Comparison of ENCODE assay signal across 15 cellular contexts in genomic region chrX:128800138-128800537, GRCh38.
DNase-seq lines count a peak whose midpoint lies in the region; ATAC-seq, FAIRE-seq and TF ChIP-seq lines count a peak whose summit lies in the region.
"Had no signal": no experiment of that assay in that cellular context is flagged by ENCODE, and none has a peak within 500 bp of the region (broad histone marks: within the 10 kb centered on the region; RNA-seq: fewer than 3 reads in every experiment).

No MANE protein-coding gene starts in this region.

- intact Hi-C loops in HepG2 (cut with micrococcal nuclease; ENCODE audit: unreplicated experiment), result no loop called here
- intact Hi-C loops in right lobe of liver (cut with DNase I), result no loop called here

- H3K36me3 Mint-ChIP-seq in WTC11, result peaks cover 3% of the 10 kb centered on the region; the same call in 1 of the 2 replicates
- no peaks in the 10 kb centered on the region for H3K36me3 Mint-ChIP-seq in type B pancreatic cell
- H3K36me3 Mint-ChIP-seq: activated CD8-positive, alpha-beta memory T cell treated with anti-CD3 and anti-CD28 coated beads, Interleukin-2, amount 10 ng/mL, durations not matched to agents 7 days and 5 days; naive thymus-derived CD4-positive, alpha-beta T cell had no signal

- H3K4me2 ChIP-seq in HepG2 (ENCODE audit: low read depth, low read length) (no peak overlapping the region), MM.1S (ENCODE audit: low read depth, low read length) (no peak overlapping the region)

- ATAC-seq in HepG2, result peak; percentile 40; the same call in 2 of the 3 replicates
- ATAC-seq in right lobe of liver, result no peak
- ATAC-seq in WTC11, result peak; percentile 65
- ATAC-seq in HG03139 (IDR thresholded peaks at IDR 0.05; ENCODE audit: unreplicated experiment), result no peak
- no peak for ATAC-seq in GM18517 (IDR thresholded peaks at IDR 0.05; ENCODE audit: unreplicated experiment)
- ATAC-seq: activated CD8-positive, alpha-beta memory T cell treated with anti-CD3 and anti-CD28 coated beads, Interleukin-2, amount 10 ng/mL, durations not matched to agents 7 days and 5 days; naive thymus-derived CD4-positive, alpha-beta T cell had no signal

- H2AFZ ChIP-seq in HepG2 (ENCODE audit: low read length) (no peak overlapping the region), MM.1S (ENCODE audit: low read length) (no peak overlapping the region)

- H3K9me3 Mint-ChIP-seq in WTC11 (peaks cover 15% of the 10 kb centered on the region), type B pancreatic cell (peaks cover 12% of the 10 kb centered on the region)

- no peak overlapping the region for H3K4me3 Mint-ChIP-seq in WTC11
- H3K4me3 Mint-ChIP-seq in type B pancreatic cell, result no peak overlapping the region
- H3K4me3 Mint-ChIP-seq: activated B cell treated with CpG ODN at 0.5 μM for 24 hours; activated CD8-positive, alpha-beta memory T cell treated with anti-CD3 and anti-CD28 coated beads, Interleukin-2, amount 10 ng/mL, durations not matched to agents 7 days and 5 days; naive thymus-derived CD4-positive, alpha-beta T cell had no signal

- H3K4me3 ChIP-seq in HepG2 (replicated peaks in 1 of 3; ENCODE audit: insufficient read depth in 1 of 3, low read depth in 2 of 3, low read length in 3 of 3) (no peak overlapping the region), right lobe of liver (no peak overlapping the region), MM.1S (ENCODE audit: low read length) (no peak overlapping the region)
- H3K4me3 ChIP-seq: dorsolateral prefrontal cortex, testis had no signal

- FAIRE-seq in HepG2 (lab: Jason Lieb, UNC), result no peak

- H3K27me3 ChIP-seq in HepG2 (ENCODE audit: control insufficient read depth in 1 of 2, insufficient read depth in 2 of 2, low read length in 2 of 2), result no peaks in the 10 kb centered on the region
- no peaks in the 10 kb centered on the region for H3K27me3 ChIP-seq in right lobe of liver
- H3K27me3 ChIP-seq in MM.1S (replicated peaks; ENCODE audit: insufficient read depth, low read length), result no peaks in the 10 kb centered on the region
- H3K27me3 ChIP-seq: testis had no signal

- no peaks in the 10 kb centered on the region; the same call in 1 of the 2 replicates for H3K27me3 Mint-ChIP-seq in WTC11 (ENCODE audit: low read depth)
- H3K27me3 Mint-ChIP-seq in type B pancreatic cell, result no peaks in the 10 kb centered on the region
- H3K27me3 Mint-ChIP-seq: activated B cell treated with CpG ODN at 0.5 μM for 24 hours; activated CD8-positive, alpha-beta memory T cell treated with anti-CD3 and anti-CD28 coated beads, Interleukin-2, amount 10 ng/mL, durations not matched to agents 7 days and 5 days had no signal

- H3F3A ChIP-seq in MM.1S (ENCODE audit: insufficient read depth, low read length), result no peaks in the 10 kb centered on the region

- H3K27ac ChIP-seq in HepG2 (ENCODE audit: extremely low read length, insufficient read depth, low read length) (no peak overlapping the region), right lobe of liver (no peak overlapping the region), MM.1S (ENCODE audit: low read length) (no peak overlapping the region)
- H3K27ac ChIP-seq: dorsolateral prefrontal cortex, testis had no signal

- TF ChIP-seq POLR2A in HepG2 (IDR thresholded peaks at IDR 0.05; ENCODE audit: insufficient read depth in 1 of 2, low read depth in 2 of 2, low read length in 2 of 2) (no peak), right lobe of liver (IDR thresholded peaks at IDR 0.05) (no peak)

- H3K79me2 ChIP-seq in HepG2 (ENCODE audit: insufficient read depth, low read length) (no peaks in the 10 kb centered on the region), MM.1S (ENCODE audit: low read length) (no peaks in the 10 kb centered on the region)

- no TSS peak for BruUV-seq in HepG2 (replicated peaks; lab: Mats Ljungman, UMichigan)

- in situ Hi-C loops in HepG2 (cut with HindIII; ENCODE audit: extremely low pct_ligation_motif_present, low pct_unique_long_range_greater_than_20kb), result loop anchor here (25.0 kb wide), 1 partner anchor 312 kb away; no protein-coding TSS in a partner anchor

- TF ChIP-seq CTCF in HepG2 (CRISPR knock-in tag; IDR thresholded peaks at IDR 0.05) (peak; percentile 38), right lobe of liver (IDR thresholded peaks at IDR 0.05) (peak in 1 of 4 donors; percentile 6), MM.1S (IDR thresholded peaks at IDR 0.05; ENCODE audit: low read length) (peak; percentile 25; the same call in 1 of the 2 replicates), WTC11 (IDR thresholded peaks at IDR 0.05) (0 out of 2 replicates have a peak, but pooled peaks have one; percentile 19), type B pancreatic cell (conservative IDR thresholded peaks at IDR 0.05) (peak; percentile 61)

- CTCF ChIA-PET in HepG2 (lab: Yijun Ruan, JAX; ENCODE audit: low intra/inter-chr PET ratio, low total read pairs), result no interaction called here
- CTCF ChIA-PET in WTC11 (lab: Charles Lee), result no interaction called here

- peaks cover 5% of the 10 kb centered on the region for H3K4me1 Mint-ChIP-seq in WTC11
- H3K4me1 Mint-ChIP-seq in type B pancreatic cell (ENCODE audit: unreplicated experiment), result no peaks in the 10 kb centered on the region
- H3K4me1 Mint-ChIP-seq: activated B cell treated with CpG ODN at 0.5 μM for 24 hours; activated CD8-positive, alpha-beta memory T cell treated with anti-CD3 and anti-CD28 coated beads, Interleukin-2, amount 10 ng/mL, durations not matched to agents 7 days and 5 days had no signal

- 32% methylated on average over 2 of the region's 2 CpGs for WGBS in HepG2 (ENCODE audit: low lambda C conversion rate)
- 30% methylated on average over 2 of the region's 2 CpGs for WGBS in right lobe of liver (ENCODE audit: insufficient coverage, low coverage, low lambda C conversion rate, missing lambda C conversion rate)

- H3K4me1 ChIP-seq in HepG2 (ENCODE audit: insufficient read depth, low read length) (0 out of 2 replicates have a peak, but pooled peaks cover 2% of the 10 kb centered on the region), right lobe of liver (no peaks in the 10 kb centered on the region), MM.1S (ENCODE audit: low read length) (no peaks in the 10 kb centered on the region)
- H3K4me1 ChIP-seq: testis had no signal

- H4K20me1 ChIP-seq in HepG2 (ENCODE audit: insufficient read depth, low read length), result no peaks in the 10 kb centered on the region
- no peaks in the 10 kb centered on the region for H4K20me1 ChIP-seq in MM.1S (ENCODE audit: insufficient read depth, low read length)

- no peak overlapping the region for H3K9ac ChIP-seq in HepG2 (ENCODE audit: insufficient read depth, low read depth, low read length)
- no peak overlapping the region for H3K9ac ChIP-seq in MM.1S (ENCODE audit: low read length)

- H3K9me2 ChIP-seq in MM.1S (replicated peaks; ENCODE audit: insufficient read depth, low read length), result no peaks in the 10 kb centered on the region

- H3K27ac Mint-ChIP-seq in WTC11 (no peak overlapping the region), type B pancreatic cell (no peak overlapping the region)
- H3K27ac Mint-ChIP-seq: activated B cell treated with CpG ODN at 0.5 μM for 24 hours; activated CD8-positive, alpha-beta memory T cell treated with anti-CD3 and anti-CD28 coated beads, Interleukin-2, amount 10 ng/mL, durations not matched to agents 7 days and 5 days; naive thymus-derived CD4-positive, alpha-beta T cell had no signal

- H3K9me3 ChIP-seq in HepG2 (ENCODE audit: low read length) (no peaks in the 10 kb centered on the region), right lobe of liver (no peaks in the 10 kb centered on the region), MM.1S (replicated peaks; ENCODE audit: insufficient read depth, low read length) (no peaks in the 10 kb centered on the region)
- H3K9me3 ChIP-seq: testis had no signal

- TF ChIP-seq EP300 in HepG2 (IDR thresholded peaks at IDR 0.05; ENCODE audit: low read depth in 2 of 2, low read length in 2 of 2) (no peak), HepG2 (CRISPR knock-in tag; IDR thresholded peaks at IDR 0.05; ENCODE audit: borderline replicate concordance) (no peak)

- DNase-seq in HepG2 (ENCODE audit: low spot score) (no peak), right lobe of liver (no peak), MM.1S (no peak), WTC11 (ENCODE audit: low spot score) (no peak), type B pancreatic cell (ENCODE audit: extremely low spot score, unreplicated experiment) (no peak)
- no peak for DNase-seq in effector CD8-positive, alpha-beta T cell (lab: John Stamatoyannopoulos, UW)
- DNase-seq: activated B cell treated with CpG ODN at 0.5 μM for 24 hours; activated CD8-positive, alpha-beta memory T cell treated with anti-CD3 and anti-CD28 coated beads, Interleukin-2, amount 10 ng/mL, durations not matched to agents 7 days and 5 days; dorsolateral prefrontal cortex; naive thymus-derived CD4-positive, alpha-beta T cell; NCI-H1436 treated with DMSO at 0.1 percent for 48 hours; stimulated activated CD4-positive, alpha-beta T cell treated with anti-CD3 and anti-CD28 coated beads, Interleukin-1b, Interleukin-23, amount 100 ng/mL, for 48 hours; testis had no signal

- H3K36me3 ChIP-seq in HepG2 (replicated peaks in 1 of 2; ENCODE audit: control insufficient read depth in 1 of 2, insufficient read depth in 2 of 2, low read length in 2 of 2), result no peaks in the 10 kb centered on the region
- H3K36me3 ChIP-seq in right lobe of liver, result no peaks in the 10 kb centered on the region
- no peaks in the 10 kb centered on the region for H3K36me3 ChIP-seq in MM.1S (replicated peaks; ENCODE audit: insufficient read depth, low read length)

- POLR2A ChIA-PET in HepG2 (lab: Yijun Ruan, JAX) (no interaction called here), WTC11 (lab: Charles Lee) (no interaction called here)

- no peak for TF ChIP-seq RAD21 in HepG2 (CRISPR knock-in tag; IDR thresholded peaks at IDR 0.05)

TF ChIP-seq in WTC11, 78 proteins besides CTCF, POLR2A, EP300 and RAD21:
- TF ChIP-seq KAT7 (CRISPR knock-in tag; IDR thresholded peaks at IDR 0.05; ENCODE audit: borderline replicate concordance) (no peak), ZNF396 (CRISPR knock-in tag; IDR thresholded peaks at IDR 0.05; ENCODE audit: borderline replicate concordance) (no peak)

Comparison
In these comparisons a context has a peak if more than half of its experiments do, and no peak if none do; other contexts are left out.
1. ATAC-seq: peak in HepG2 (single experiment) and WTC11 (single experiment); none in right lobe of liver (0 of 4), HG03139 (single experiment) and GM18517 (single experiment).
2. Of the 50 proteins assayed by ChIP-seq in both HepG2 and WTC11: peak only in HepG2: none; only in WTC11: none; in both: CTCF; in neither: 49.